10 cellular contexts compared by ENCODE assay signal in genomic region chr1:196970182-196970581, GRCh38. TPM values are rescaled to one million over a fixed set of nuclear protein-coding genes. Genes with fewer than 3 reads are reported as not detected.
"Had no signal": no experiment of that assay in that cellular context is flagged by ENCODE, and none has a peak within 500 bp of the region (broad histone marks: within the 10 kb centered on the region; RNA-seq: fewer than 3 reads in every experiment).

No MANE protein-coding gene starts in this region.

- FAIRE-seq: H1, H54, K562 had no signal

- ATAC-seq: GM23338, K562 had no signal

- H3K27ac Mint-ChIP-seq: GM23338, H9, HFFc6 had no signal

- H3K9me3 Mint-ChIP-seq: GM23338, H9, HFFc6 had no signal

- H3K4me3 ChIP-seq: GM23338, K562 had no signal

- H3K4me2 ChIP-seq: GM23338 had no signal

- H3K4me3 Mint-ChIP-seq: GM23338, H9, HFFc6 had no signal

- DNase-seq: H9, HCEC 1CT, HFFc6, IMR-90 had no signal

- H2AFZ ChIP-seq: GM23338 had no signal

- H3K27ac ChIP-seq: HL-60 had no signal

- H3K4me1 Mint-ChIP-seq: GM23338, H9 had no signal

RNA-seq across cellular contexts. Expression of gene CFHR5, which starts 7.2 kb away (rescaled TPM):
- total RNA-seq: GM23338, H1, H9, HFFc6, HT1080, IMR-90, K562 had no signal
- polyA plus RNA-seq: GM23338, H1, IMR-90, K562 had no signal

RNA-seq across cellular contexts. Expression of gene CFHR2, which starts 26.6 kb away (rescaled TPM):
- total RNA-seq: GM23338, H1, H9, HFFc6, HT1080, IMR-90, K562 had no signal
- polyA plus RNA-seq: GM23338, H1, IMR-90, K562 had no signal
